8 cellular contexts compared by ENCODE assay signal in genomic region chr1:229507951-229508822, GRCh38. TPM values are rescaled to one million over a fixed set of nuclear protein-coding genes. Genes with fewer than 3 reads are reported as not detected.
DNase-seq lines count a peak whose midpoint lies in the region; ATAC-seq and TF ChIP-seq lines count a peak whose summit lies in the region.

NUP133 (minus strand) TSS chr1:229508341; CDS start chr1:229508249, 92 bp downstream.

- no peaks in the 10 kb centered on the region for H3K9me3 ChIP-seq in OCI-LY3 (ENCODE audit: insufficient read depth, low read length)

- H3K27me3 ChIP-seq in OCI-LY3 (ENCODE audit: low read depth, low read length): no peaks in the 10 kb centered on the region

- H4K20me1 ChIP-seq in OCI-LY3 (ENCODE audit: insufficient read depth, low read length): no peaks in the 10 kb centered on the region

- H3K4me3 ChIP-seq in OCI-LY3 (ENCODE audit: low read length): peak within 1 kb of the TSS; percentile 95

- no peaks in the 10 kb centered on the region for H3K9me3 Mint-ChIP-seq in endothelial cell (ENCODE audit: unreplicated experiment)

- H3K4me1 Mint-ChIP-seq in endothelial cell (ENCODE audit: unreplicated experiment): peaks cover 11% of the 10 kb centered on the region

- H3K27ac Mint-ChIP-seq in endothelial cell (ENCODE audit: unreplicated experiment): peak within 1 kb of the TSS; percentile 97

- TF ChIP-seq CTCF in OCI-LY3 (IDR thresholded peaks at IDR 0.05; ENCODE audit: low read depth, low read length): no peak
- no peak for TF ChIP-seq CTCF in endothelial cell (IDR thresholded peaks at IDR 0.05; ENCODE audit: unreplicated experiment)

- H3K27ac ChIP-seq in OCI-LY3 (ENCODE audit: low read length): peak within 1 kb of the TSS; percentile 64

- H3K4me1 ChIP-seq in OCI-LY3 (ENCODE audit: low read length): peaks cover 13% of the 10 kb centered on the region

- DNase-seq in D341Med (ENCODE audit: low spot score) (peak; percentile 99), HuH-7 (ENCODE audit: low spot score) (peak; percentile 94), endothelial cell (ENCODE audit: low spot score) (peak; percentile 98), midbrain (lab: John Stamatoyannopoulos, UW) (peak; percentile 95)
- peak; percentile 100 for DNase-seq in activated CD8-positive, alpha-beta memory T cell treated with anti-CD3 and anti-CD28 coated beads, Interleukin-2, amount 50 U/mL, for 48 hours
- DNase-seq in stimulated activated CD8-positive, alpha-beta memory T cell treated with anti-CD3 and anti-CD28 coated beads, Interleukin-2, amount 100 ng/mL, for 1 hour (ENCODE audit: low read depth in 2 of 2): peak; percentile 98 to 99

- H3K4me3 Mint-ChIP-seq in endothelial cell (ENCODE audit: unreplicated experiment): peak within 1 kb of the TSS; percentile 95

- peak within 1 kb of the TSS; percentile 99 for H2AFZ ChIP-seq in OCI-LY3 (ENCODE audit: low read depth, low read length)

- H3K4me2 ChIP-seq in OCI-LY3 (ENCODE audit: low read length): peak within 1 kb of the TSS; percentile 98

- no peaks in the 10 kb centered on the region for H3K36me3 Mint-ChIP-seq in endothelial cell (ENCODE audit: low read depth, unreplicated experiment)

- peak within 1 kb of the TSS; percentile 83 for H3K9ac ChIP-seq in OCI-LY3 (ENCODE audit: low read length)

- H3K27me3 Mint-ChIP-seq in endothelial cell (ENCODE audit: unreplicated experiment): peaks cover 9% of the 10 kb centered on the region

- H3K79me2 ChIP-seq in OCI-LY3 (ENCODE audit: low read length): peaks cover 31% of the 10 kb centered on the region

- peak; percentile 93 for ATAC-seq in GM21515 (IDR thresholded peaks at IDR 0.05; ENCODE audit: unreplicated experiment)

- H3K36me3 ChIP-seq in OCI-LY3 (replicated peaks; ENCODE audit: low read depth, low read length): peaks cover 15% of the 10 kb centered on the region

RNA-seq across cellular contexts. Expression of gene NUP133, which starts in this region (rescaled TPM):
- total RNA-seq in endothelial cell (ENCODE audit: unreplicated experiment): 53.5 TPM

Comparison
In these comparisons a context has a peak if more than half of its experiments do, and no peak if none do; other contexts are left out.
1. Peak in every context shown above with its lines: DNase-seq, ATAC-seq, H3K4me3 ChIP-seq and H3K27ac ChIP-seq.